Comparison of ENCODE assay signal across 8 cellular contexts in genomic region chr17:65294184-65294719, GRCh38.
DNase-seq lines count a peak whose midpoint lies in the region; ATAC-seq, FAIRE-seq and TF ChIP-seq lines count a peak whose summit lies in the region.

No MANE protein-coding gene starts in this region.

- peak; percentile 71 for ATAC-seq in GM18868 (IDR thresholded peaks at IDR 0.05; ENCODE audit: unreplicated experiment)
- peak; percentile 94 for ATAC-seq in RWPE2 (ENCODE audit: low read depth)

- H3K4me1 ChIP-seq in A673 (ENCODE audit: insufficient read depth, low read length, poor library complexity, severe bottlenecking) (peaks cover 8% of the 10 kb centered on the region), RWPE2 (ENCODE audit: insufficient read depth, poor library complexity, severe bottlenecking) (no peaks in the 10 kb centered on the region), osteoblast (ENCODE audit: insufficient read depth, low read length) (no peaks in the 10 kb centered on the region), tibial artery (peaks cover 0 to 7% (median 3%) of the 10 kb centered on the region in 4 donors)

- TF ChIP-seq CTCF in A673 (conservative IDR thresholded peaks at IDR 0.05; ENCODE audit: low read depth, low read length) (peak; percentile 91), LNCAP (IDR thresholded peaks at IDR 0.05) (peak; percentile 91), RWPE2 (IDR thresholded peaks at IDR 0.05; ENCODE audit: poor library complexity, severe bottlenecking) (peak; percentile 86), osteoblast (IDR thresholded peaks at IDR 0.05; ENCODE audit: extremely low read depth, low read depth, low read length) (peak; percentile 90), tibial artery (IDR thresholded peaks at IDR 0.05) (peak; percentile 66 to 70)

- H3K36me3 ChIP-seq in A673 (ENCODE audit: insufficient read depth, low read length, poor library complexity, severe bottlenecking), result no peaks in the 10 kb centered on the region
- H3K36me3 ChIP-seq in RWPE2 (ENCODE audit: low read depth), result no peaks in the 10 kb centered on the region
- H3K36me3 ChIP-seq in osteoblast (ENCODE audit: insufficient read depth, low read length), result no peaks in the 10 kb centered on the region
- no peaks in the 10 kb centered on the region for H3K36me3 ChIP-seq in tibial artery

- H3K27ac ChIP-seq in A673 (ENCODE audit: low read depth, low read length, poor library complexity, severe bottlenecking) (no peak overlapping the region), RWPE2 (ENCODE audit: poor library complexity, severe bottlenecking) (no peak overlapping the region), osteoblast (ENCODE audit: low read depth, low read length) (no peak overlapping the region), tibial artery (no peak overlapping the region)

- no peak for FAIRE-seq in frontal cortex (lab: Jason Lieb, UNC)

- H3K4me3 ChIP-seq in A673 (ENCODE audit: low read depth, low read length, poor library complexity, severe bottlenecking) (no peak overlapping the region), RWPE2 (ENCODE audit: severe bottlenecking) (no peak overlapping the region), osteoblast (ENCODE audit: insufficient read depth, low read length) (no peak overlapping the region), tibial artery (no peak overlapping the region)

- peak overlapping the region; percentile 52 for H2AFZ ChIP-seq in osteoblast (ENCODE audit: low read length)

- no peak overlapping the region for H3K4me2 ChIP-seq in osteoblast (ENCODE audit: insufficient read depth, low read length)

- intact Hi-C loops in A673 (cut with micrococcal nuclease; ENCODE audit: unreplicated experiment), result loop anchor here (1.0 to 10.0 kb wide), 4 partner anchors 262 to 871 kb away; no protein-coding TSS in a partner anchor
- intact Hi-C loops in tibial artery (cut with DNase I; ENCODE audit: low total_unique reads), result loop anchor here (10.0 kb wide), 1 partner anchor 871 kb away; no protein-coding TSS in a partner anchor

- H3K79me2 ChIP-seq in osteoblast (ENCODE audit: insufficient read depth, low read length), result no peaks in the 10 kb centered on the region

- POLR2A ChIA-PET in A673 (lab: Charles Lee; ENCODE audit: low non-redundant PET), result no interaction called here

- no peaks in the 10 kb centered on the region for H3K9me3 ChIP-seq in A673 (ENCODE audit: low read depth, low read length, poor library complexity, severe bottlenecking)
- no peaks in the 10 kb centered on the region for H3K9me3 ChIP-seq in RWPE2 (ENCODE audit: severe bottlenecking)
- no peaks in the 10 kb centered on the region for H3K9me3 ChIP-seq in osteoblast (ENCODE audit: low read depth, low read length)
- no peaks in the 10 kb centered on the region for H3K9me3 ChIP-seq in tibial artery

- DNase-seq in A673 (ENCODE audit: low spot score) (peak; percentile 84), RWPE2 (ENCODE audit: low spot score) (no peak), frontal cortex (ENCODE audit: low spot score in 2 of 2) (peak; percentile 26 to 72), osteoblast (ENCODE audit: insufficient read length, low spot score, missing footprints) (peak; percentile 86), tibial artery (peak in 1 of 2 donors; percentile 36)
- peak; percentile 37 for DNase-seq in activated effector memory CD4-positive, alpha-beta T cell treated with Interleukin-2 at 50 U/mL for 16 hours

- CTCF ChIA-PET in A673 (lab: Charles Lee), result interaction anchor here (0.6 to 1.8 kb wide), 8 partner anchors 63 to 1380 kb away, joined by 3 to 11 read pairs (median 6); no protein-coding TSS in a partner anchor

- no TSS peak for BruUV-seq in A673 (replicated peaks; lab: Mats Ljungman, UMichigan)

- H4K20me1 ChIP-seq in osteoblast (ENCODE audit: insufficient read depth, low read length), result no peaks in the 10 kb centered on the region

- H3K27me3 ChIP-seq in A673 (replicated peaks; ENCODE audit: insufficient read depth, low read depth, low read length, poor library complexity), result no peaks in the 10 kb centered on the region
- no peaks in the 10 kb centered on the region for H3K27me3 ChIP-seq in RWPE2 (ENCODE audit: insufficient read depth, poor library complexity, severe bottlenecking)
- H3K27me3 ChIP-seq in osteoblast (ENCODE audit: insufficient read depth, low read length), result no peaks in the 10 kb centered on the region
- H3K27me3 ChIP-seq in tibial artery, result no peaks in the 10 kb centered on the region
